Comparison of ENCODE assay signal across 7 cellular contexts in genomic region chr12:110270125-110270962, GRCh38. TPM values are rescaled to one million over a fixed set of nuclear protein-coding genes. Genes with fewer than 3 reads are reported as not detected.
A peak's percentile ranks its signal among the peaks of the same experiment; 100 is the strongest.
DNase-seq lines count a peak whose midpoint lies in the region; ATAC-seq and TF ChIP-seq lines count a peak whose summit lies in the region.

No MANE protein-coding gene starts in this region.

- H3K4me1 ChIP-seq in heart left ventricle (peaks cover 4 to 47% (median 26%) of the 10 kb centered on the region in 12 donors), stomach (peaks cover 16 to 46% (median 36%) of the 10 kb centered on the region in 4 donors)

- H3K36me3 ChIP-seq in heart left ventricle (no peaks in the 10 kb centered on the region), stomach (no peaks in the 10 kb centered on the region)

- TF ChIP-seq POLR2A in heart left ventricle (IDR thresholded peaks at IDR 0.05) (no peak), stomach (IDR thresholded peaks at IDR 0.05) (no peak)

- intact Hi-C loops in heart left ventricle (cut with DNase I) (loop anchor here in 1 of 10 donors (10.0 kb wide), 1 partner anchor 46 kb away; no protein-coding TSS in a partner anchor), stomach (cut with DNase I; ENCODE audit: low total_unique reads) (no loop called here)

- H3K27ac ChIP-seq in heart left ventricle (peak overlapping the region; percentile 14 to 80 (median 41)), stomach (peak overlapping the region; percentile 9 to 63 (median 51))

- no peak overlapping the region for H3K4me3 ChIP-seq in LNCaP clone FGC (ENCODE audit: low read depth, low read length)
- no peak overlapping the region for H3K4me3 ChIP-seq in heart left ventricle
- H3K4me3 ChIP-seq in stomach, result no peak overlapping the region

- H3K9me3 ChIP-seq in heart left ventricle (no peaks in the 10 kb centered on the region), stomach (no peaks in the 10 kb centered on the region)

- peak; percentile 67 to 94 (median 79) for ATAC-seq in heart left ventricle
- no peak for ATAC-seq in GM21447 (IDR thresholded peaks at IDR 0.05; ENCODE audit: unreplicated experiment)
- ATAC-seq in GM19023 (IDR thresholded peaks at IDR 0.05; ENCODE audit: unreplicated experiment), result no peak

- peak; percentile 48 for DNase-seq in LNCaP clone FGC (ENCODE audit: low read depth)
- peak; percentile 89 for DNase-seq in SK-N-DZ (ENCODE audit: low spot score)
- DNase-seq in heart left ventricle, result peak in 4 of 5 donors; percentile 55 to 75 (median 67)
- peak; percentile 36 for DNase-seq in stomach
- no peak for DNase-seq in activated T-cell treated with anti-CD3 and anti-CD28 coated beads, Interleukin-2, amount 50 U/mL, for 48 hours

- no peaks in the 10 kb centered on the region for H3K27me3 ChIP-seq in heart left ventricle
- no peaks in the 10 kb centered on the region for H3K27me3 ChIP-seq in stomach

- WGBS in heart left ventricle, 4 donors, result 46 to 53% (median 49%) methylated on average over 5 of the region's 5 CpGs
- WGBS in stomach, 5 donors, result 56 to 63% (median 61%) methylated on average over 5 of the region's 5 CpGs

- no peak for TF ChIP-seq EP300 in stomach (IDR thresholded peaks at IDR 0.05)

- TF ChIP-seq CTCF in LNCaP clone FGC (IDR thresholded peaks at IDR 0.05; ENCODE audit: control insufficient read depth, extremely low read depth, insufficient read depth) (no peak), heart left ventricle (IDR thresholded peaks at IDR 0.05) (no peak), stomach (IDR thresholded peaks at IDR 0.05) (no peak)

RNA-seq across cellular contexts. Expression of gene ATP2A2, which starts 10.7 kb away (rescaled TPM):
- 89.4 and 103 TPM in 2 replicates for polyA plus RNA-seq in SK-N-DZ (2014; cell fraction: cytosol; rRNA removed)
- polyA plus RNA-seq in SK-N-DZ (2014; cell fraction: nucleus; rRNA removed), result 90.0 and 149 TPM in 2 replicates
- 1,000 to 10,000 TPM; 1,194 to 2,963 (median 1,871) TPM for total RNA-seq in heart left ventricle
- 1,000 to 10,000 TPM in 1 of 2 donors, 100 to 1,000 TPM in 1; 494 to 1,113 TPM for polyA plus RNA-seq in heart left ventricle
- total RNA-seq in stomach, result 100 to 1,000 TPM; 102 to 202 (median 118) TPM
- polyA plus RNA-seq in stomach, result 10 to 100 TPM; 14.1 to 29.6 (median 23.7) TPM

Comparison
In these comparisons a context has a peak if more than half of its experiments do, and no peak if none do; other contexts are left out.
1. DNase-seq: peak in LNCaP clone FGC (single experiment), SK-N-DZ (single experiment), heart left ventricle (4 of 5) and stomach (single experiment); none in activated T-cell treated with anti-CD3 and anti-CD28 coated beads, Interleukin-2, amount 50 U/mL, for 48 hours (0 of 2).
2. ATAC-seq: peak in heart left ventricle (4 of 4); none in GM21447 (single experiment) and GM19023 (single experiment).
3. RNA of gene ATP2A2, which starts 10.7 kb away (total RNA-seq): 1,194 to 2,963 TPM in heart left ventricle; 102 to 202 TPM in stomach; every median in the first group is over 4 times any median in the second.